ENCODE assay signal across 12 cellular contexts in genomic region chr3:168085491-168086119, GRCh38. TPM values are rescaled to one million over a fixed set of nuclear protein-coding genes. Genes with fewer than 3 reads are reported as not detected.
DNase-seq lines count a peak whose midpoint lies in the region; ATAC-seq, FAIRE-seq and TF ChIP-seq lines count a peak whose summit lies in the region.
"Had no signal": no experiment of that assay in that cellular context is flagged by ENCODE, and none has a peak within 500 bp of the region (broad histone marks: within the 10 kb centered on the region; RNA-seq: fewer than 3 reads in every experiment).

No MANE protein-coding gene starts in this region.

- no peak for TF ChIP-seq POLR2A in H54 (IDR thresholded peaks at IDR 0.05; ENCODE audit: low read depth, low read length)

- DNase-seq in H54 (ENCODE audit: insufficient read length, low spot score) = no peak
- DNase-seq in kidney tubule cell (ENCODE audit: low spot score) = peak; percentile 30
- DNase-seq in ureter (ENCODE audit: low spot score) = no peak
- no peak for DNase-seq in Ammon's horn (ENCODE audit: low spot score)
- no peak for DNase-seq in HK-2 (ENCODE audit: unreplicated experiment)
- DNase-seq: activated CD4-positive, alpha-beta T cell treated with anti-CD3 and anti-CD28 coated beads, Interleukin-2, amount 50 U/mL, for 48 hours; NCI-H1092 treated with DMSO at 0.1 percent for 48 hours; SHP77; stimulated activated CD4-positive, alpha-beta T cell treated with anti-CD3 and anti-CD28 coated beads, Interleukin-15, amount 100 ng/mL, for 24 hours; substantia nigra had no signal

- peak; percentile 15 for FAIRE-seq in H54 (lab: Jason Lieb, UNC)

- ATAC-seq in GM19043 (IDR thresholded peaks at IDR 0.05; ENCODE audit: low read depth, unreplicated experiment) = peak; percentile 69
- ATAC-seq in HG03354 (IDR thresholded peaks at IDR 0.05; ENCODE audit: poor library complexity, severe bottlenecking, unreplicated experiment) = peak; percentile 73

RNA-seq across cellular contexts. Expression of gene GOLIM4, which starts 10.1 kb away (rescaled TPM):
- 21.8 TPM for total RNA-seq in ureter
